Comparison of ENCODE assay signal across 10 cellular contexts in the genomic region with DNA sequence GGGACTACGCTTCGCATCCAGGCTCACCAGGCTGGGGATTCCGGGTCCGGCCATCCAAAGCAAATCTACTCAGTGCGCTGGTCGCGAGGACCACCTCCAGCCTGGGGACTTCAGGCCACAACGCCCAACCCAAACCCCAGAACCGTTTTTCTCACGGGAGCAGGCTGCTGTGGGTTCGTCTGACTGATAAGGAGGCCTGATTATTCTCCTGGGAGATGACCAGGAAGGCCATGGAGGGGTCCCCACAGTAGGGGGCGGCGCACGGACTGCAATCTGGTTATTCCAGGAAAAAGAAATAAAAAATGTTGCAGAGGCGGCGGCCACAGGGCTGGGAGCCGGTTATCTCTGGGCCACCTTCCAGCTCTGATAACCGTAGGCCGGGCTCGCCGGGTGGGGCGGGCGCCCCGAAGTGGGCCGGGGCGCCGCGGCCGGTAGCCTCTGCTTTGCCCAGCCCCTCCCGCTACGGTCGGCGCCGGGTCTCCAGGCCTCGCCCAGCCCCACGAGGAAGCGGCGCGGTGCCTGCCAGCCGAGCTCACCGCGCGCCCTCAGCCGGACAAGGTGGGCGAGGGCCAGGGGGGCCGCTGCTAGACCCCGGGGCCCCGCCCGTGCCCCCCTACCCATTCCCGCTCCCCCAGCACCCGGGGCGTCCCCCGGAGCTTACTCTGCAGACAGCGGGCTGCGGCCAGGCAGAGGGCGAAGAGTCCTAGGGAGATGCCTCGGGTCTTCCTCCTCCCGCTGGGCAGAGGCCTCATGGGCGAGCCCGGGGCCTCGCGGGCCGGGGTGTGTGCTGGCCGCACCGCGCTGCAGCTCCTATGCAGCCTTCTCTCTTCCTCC. TPM values are rescaled to one million over a fixed set of nuclear protein-coding genes. Genes with fewer than 3 reads are reported as not detected.
DNase-seq lines count a peak whose midpoint lies in the region; ATAC-seq and TF ChIP-seq lines count a peak whose summit lies in the region.
"Had no signal": no experiment of that assay in that cellular context is flagged by ENCODE, and none has a peak within 500 bp of the region (broad histone marks: within the 10 kb centered on the region; RNA-seq: fewer than 3 reads in every experiment).

No MANE protein-coding gene starts in this region.

- TF ChIP-seq CTCF in mammary epithelial cell (conservative IDR thresholded peaks at IDR 0.05 in 1 of 2, IDR thresholded peaks at IDR 0.05 in 1 of 2; ENCODE audit: extremely low read depth in 1 of 2, insufficient read depth in 1 of 2, low read depth in 1 of 2, low read length in 2 of 2) (no peak), kidney epithelial cell (IDR thresholded peaks at IDR 0.05; ENCODE audit: insufficient read depth, low read length, poor library complexity, severe bottlenecking) (peak; percentile 25), upper lobe of left lung (IDR thresholded peaks at IDR 0.05) (no peak)

- H3K4me1 Mint-ChIP-seq in activated CD4-positive, alpha-beta T cell treated with anti-CD3 and anti-CD28 coated beads for 36 hours, result peaks cover 3% of the 10 kb centered on the region

- intact Hi-C loops in mammary epithelial cell (cut with micrococcal nuclease), result no loop called here
- intact Hi-C loops in activated CD4-positive, alpha-beta T cell treated with anti-CD3 and anti-CD28 coated beads for 36 hours (cut with DNase I, micrococcal nuclease), result no loop called here

- H3K4me3 ChIP-seq in mammary epithelial cell (replicated peaks in 1 of 3; ENCODE audit: insufficient read depth in 1 of 3, low read depth in 2 of 3, low read length in 3 of 3) (peak overlapping the region in 2 of 3 experiments; percentile 22 to 27), kidney epithelial cell (ENCODE audit: low read depth, low read length) (peak overlapping the region; percentile 39), upper lobe of left lung (peak overlapping the region; percentile 18 to 52 (median 42))

- no peak overlapping the region for H3K9ac ChIP-seq in mammary epithelial cell (ENCODE audit: insufficient read depth, low read length)

- no peak overlapping the region for H3K4me3 Mint-ChIP-seq in activated CD4-positive, alpha-beta T cell treated with anti-CD3 and anti-CD28 coated beads for 36 hours
- H3K4me3 Mint-ChIP-seq: natural killer cell treated with Interleukin-12 subunit alpha and Interleukin-12 subunit beta and Interleukin-15 and Interleukin-18, amount 100 ng/mL, for 72 hours had no signal

- H3K36me3 ChIP-seq in mammary epithelial cell (ENCODE audit: insufficient read depth, low read length) (no peaks in the 10 kb centered on the region), kidney epithelial cell (ENCODE audit: control insufficient read depth, insufficient read depth, low read length) (no peaks in the 10 kb centered on the region), upper lobe of left lung (no peaks in the 10 kb centered on the region)

- no peak for TF ChIP-seq EP300 in upper lobe of left lung (IDR thresholded peaks at IDR 0.05)

- POLR2A ChIA-PET in activated CD4-positive, alpha-beta T cell treated with anti-CD3 and anti-CD28 coated beads for 36 hours (lab: Charles Lee), result interaction anchor here (0.6 kb wide), 1 partner anchor 108 kb away, joined by 3 read pairs; no protein-coding TSS in a partner anchor

- no peaks in the 10 kb centered on the region for H3K27me3 ChIP-seq in mammary epithelial cell (ENCODE audit: insufficient read depth, low read length)
- H3K27me3 ChIP-seq in kidney epithelial cell (ENCODE audit: control insufficient read depth, insufficient read depth, low read length), result no peaks in the 10 kb centered on the region
- peaks cover 0 to 6% (median 2%) of the 10 kb centered on the region in 4 donors for H3K27me3 ChIP-seq in upper lobe of left lung

- peak overlapping the region; percentile 75 for H3K4me2 ChIP-seq in mammary epithelial cell (ENCODE audit: insufficient read depth, low read depth, low read length)

- CTCF ChIA-PET in mammary epithelial cell (lab: Charles Lee; ENCODE audit: low non-redundant PET), result interaction anchor here (0.6 kb wide), 1 partner anchor 20 kb away, joined by 3 read pairs; no protein-coding TSS in a partner anchor
- CTCF ChIA-PET in activated CD4-positive, alpha-beta T cell treated with anti-CD3 and anti-CD28 coated beads for 36 hours (lab: Charles Lee), result interaction anchor here (1.3 kb wide), 1 partner anchor 46 kb away, joined by 3 read pairs; no protein-coding TSS in a partner anchor

- H2AFZ ChIP-seq in mammary epithelial cell (ENCODE audit: low read depth, low read length), result peak overlapping the region; percentile 75

- ATAC-seq in upper lobe of left lung (ENCODE audit: low FRiP score in 2 of 2), result peak; percentile 42 to 74
- no peak for ATAC-seq in activated CD4-positive, alpha-beta T cell treated with anti-CD3 and anti-CD28 coated beads for 36 hours

- H3K4me1 ChIP-seq in mammary epithelial cell (ENCODE audit: insufficient read depth, low read length), result peaks cover 11% of the 10 kb centered on the region
- peaks cover 5 to 11% (median 9%) of the 10 kb centered on the region in 4 donors for H3K4me1 ChIP-seq in upper lobe of left lung

- in situ Hi-C loops in mammary epithelial cell (cut with MboI; ENCODE audit: low sequenced_read_pairs in 2 of 2), result no loop called here

- TF ChIP-seq POLR2A in upper lobe of left lung (IDR thresholded peaks at IDR 0.05), result no peak

- H3K9me3 Mint-ChIP-seq in activated CD4-positive, alpha-beta T cell treated with anti-CD3 and anti-CD28 coated beads for 36 hours (ENCODE audit: low read depth), result no peaks in the 10 kb centered on the region
- H3K9me3 Mint-ChIP-seq: natural killer cell treated with Interleukin-12 subunit alpha and Interleukin-12 subunit beta and Interleukin-15 and Interleukin-18, amount 100 ng/mL, for 72 hours had no signal

- dilution Hi-C loops in mammary epithelial cell (cut with HindIII; ENCODE audit: low sequenced_read_pairs), result loop anchor here (5.0 kb wide), 1 partner anchor 47 kb away; no protein-coding TSS in a partner anchor

- 42% methylated on average over 26 of the region's 66 CpGs for WGBS in mammary epithelial cell (ENCODE audit: low coverage, missing lambda C conversion rate)
- 19 to 46% methylated on average over 10 to 31 of the region's 66 CpGs for WGBS in upper lobe of left lung, 2 donors

- no peak overlapping the region for H3K27ac Mint-ChIP-seq in activated CD4-positive, alpha-beta T cell treated with anti-CD3 and anti-CD28 coated beads for 36 hours
- H3K27ac Mint-ChIP-seq: natural killer cell treated with Interleukin-12 subunit alpha and Interleukin-12 subunit beta and Interleukin-15 and Interleukin-18, amount 100 ng/mL, for 72 hours had no signal

- no peaks in the 10 kb centered on the region for H3K36me3 Mint-ChIP-seq in activated CD4-positive, alpha-beta T cell treated with anti-CD3 and anti-CD28 coated beads for 36 hours (ENCODE audit: low read depth)
- H3K36me3 Mint-ChIP-seq: natural killer cell treated with Interleukin-12 subunit alpha and Interleukin-12 subunit beta and Interleukin-15 and Interleukin-18, amount 100 ng/mL, for 72 hours had no signal

- H3K9me3 ChIP-seq in mammary epithelial cell (replicated peaks; ENCODE audit: insufficient read depth, low read length) (no peaks in the 10 kb centered on the region), upper lobe of left lung (no peaks in the 10 kb centered on the region)

- H4K20me1 ChIP-seq in mammary epithelial cell (ENCODE audit: insufficient read depth, low read length), result no peaks in the 10 kb centered on the region

- peak; percentile 3 for DNase-seq in activated gamma-delta T cell (lab: John Stamatoyannopoulos, UW)
- no peak for DNase-seq in activated gamma-delta T cell treated with Interleukin-2 at 50 U/mL for 16 hours
- peak; percentile 1 for DNase-seq in mammary epithelial cell
- no peak for DNase-seq in kidney epithelial cell (ENCODE audit: low read depth)
- peak in 1 of 2 donors; percentile 86 for DNase-seq in upper lobe of left lung
- DNase-seq in activated CD4-positive, alpha-beta T cell treated with anti-CD3 and anti-CD28 coated beads for 36 hours, result no peak
- no peak for DNase-seq in 8988T
- DNase-seq in NCI-H1048 (lab: John Stamatoyannopoulos, UW), result no peak

- H3K27ac ChIP-seq in mammary epithelial cell (ENCODE audit: insufficient read depth, low read depth, low read length) (no peak overlapping the region), upper lobe of left lung (no peak overlapping the region)

- H3K79me2 ChIP-seq in mammary epithelial cell (ENCODE audit: insufficient read depth, low read length), result no peaks in the 10 kb centered on the region

- BruUV-seq in mammary epithelial cell (replicated peaks; lab: Mats Ljungman, UMichigan), result no TSS peak

- peaks cover 21% of the 10 kb centered on the region for H3K27me3 Mint-ChIP-seq in activated CD4-positive, alpha-beta T cell treated with anti-CD3 and anti-CD28 coated beads for 36 hours

RNA-seq across cellular contexts. Expression of gene VSTM5, which starts 0.5 kb away (rescaled TPM):
- total RNA-seq in mammary epithelial cell (under 1 TPM in 1 of 2 donors, not detected in 1; 0.17 TPM), kidney epithelial cell (0.27 and 0.29 TPM in 2 replicates), upper lobe of left lung (1 to 10 TPM in 1 of 6 donors, under 1 TPM in 1, not detected in 4; 0.77 to 2.3 TPM)
- 0.03 TPM for polyA plus RNA-seq in mammary epithelial cell
- polyA minus RNA-seq in mammary epithelial cell, result not detected
- not detected for total RNA-seq in activated CD4-positive, alpha-beta T cell treated with anti-CD3 and anti-CD28 coated beads for 36 hours
- total RNA-seq: natural killer cell treated with Interleukin-12 subunit alpha and Interleukin-12 subunit beta and Interleukin-15 and Interleukin-18, amount 100 ng/mL, for 72 hours; SK-MEL-5 had no signal

Comparison
In these comparisons a context has a peak if more than half of its experiments do, and no peak if none do; other contexts are left out.
1. DNase-seq: peak in activated gamma-delta T cell (single experiment) and mammary epithelial cell (single experiment); none in activated gamma-delta T cell treated with Interleukin-2 at 50 U/mL for 16 hours (single experiment), kidney epithelial cell (single experiment), activated CD4-positive, alpha-beta T cell treated with anti-CD3 and anti-CD28 coated beads for 36 hours (single experiment), 8988T (single experiment) and NCI-H1048 (single experiment).
2. Peak in every context shown above with its lines, with median percentiles within 50 percentile points of each other: H3K4me3 ChIP-seq.